24 cellular contexts compared by ENCODE assay signal in genomic region chr13:110030394-110030928, GRCh38.
DNase-seq lines count a peak whose midpoint lies in the region; ATAC-seq and TF ChIP-seq lines count a peak whose summit lies in the region.
"Had no signal": no experiment of that assay in that cellular context is flagged by ENCODE, and none has a peak within 500 bp of the region (broad histone marks: within the 10 kb centered on the region; RNA-seq: fewer than 3 reads in every experiment).

No MANE protein-coding gene starts in this region.

- H3K9me3 ChIP-seq in right lobe of liver = no peaks in the 10 kb centered on the region
- H3K9me3 ChIP-seq: BE2C, left lung, Peyer's patch, testis had no signal

- no peak for TF ChIP-seq POLR2A in right lobe of liver (IDR thresholded peaks at IDR 0.05)

- ATAC-seq in GM19324 (IDR thresholded peaks at IDR 0.05; ENCODE audit: low FRiP score, unreplicated experiment) = peak; percentile 87
- ATAC-seq in HG03280 (IDR thresholded peaks at IDR 0.05; ENCODE audit: unreplicated experiment) = peak; percentile 91
- ATAC-seq in right lobe of liver = peak; percentile 34 to 81 (median 70)
- no peak for ATAC-seq in GM21367 (IDR thresholded peaks at IDR 0.05; ENCODE audit: unreplicated experiment)
- ATAC-seq: K562, left lung had no signal

- no peaks in the 10 kb centered on the region for H3K36me3 ChIP-seq in right lobe of liver
- H3K36me3 ChIP-seq: BE2C, left lung, Peyer's patch had no signal

- DNase-seq in COLO668 (lab: John Stamatoyannopoulos, UW; ENCODE audit: unreplicated experiment) (peak; percentile 30), right lobe of liver (no peak), AG20443 (ENCODE audit: low spot score) (no peak)
- no peak for DNase-seq in stimulated activated CD4-positive, alpha-beta T cell treated with anti-CD3 and anti-CD28 coated beads, Interleukin-4, amount 100 ng/mL, for 24 hours
- DNase-seq: activated CD4-positive, alpha-beta T cell treated with anti-CD3 and anti-CD28 coated beads, Interleukin-2, amount 50 U/mL, for 48 hours; activated CD4-positive, CD25-positive, alpha-beta regulatory T cell treated with anti-CD3 and anti-CD28 coated beads, Interleukin-2, amount 50 U/mL, for 72 hours; activated naive CD4-positive, alpha-beta T cell treated with anti-CD3 and anti-CD28 coated beads for 36 hours; BE2C; erythroblast; left lung; mesendoderm; NCI-H1105; NCI-H1930; NCI-H526; Peyer's patch; SHP77 treated with DMSO at 0.1 percent for 48 hours; stimulated activated CD4-positive, alpha-beta T cell treated with anti-CD3 and anti-CD28 coated beads, Interleukin-1b, Interleukin-23, amount 100 ng/mL, for 48 hours; stimulated activated CD8-positive, alpha-beta memory T cell treated with anti-CD3 and anti-CD28 coated beads, Interleukin-4, amount 100 ng/mL, for 48 hours; testis had no signal

- H3K4me3 ChIP-seq in right lobe of liver = no peak overlapping the region
- H3K4me3 ChIP-seq: K562, left lung, Peyer's patch, testis had no signal

- no peak overlapping the region for H3K27ac ChIP-seq in right lobe of liver
- H3K27ac ChIP-seq: left lung, parathyroid adenoma, Peyer's patch, testis had no signal

- intact Hi-C loops in right lobe of liver (cut with DNase I) = no loop called here

- no peaks in the 10 kb centered on the region for H3K27me3 ChIP-seq in right lobe of liver
- H3K27me3 ChIP-seq: BE2C, left lung, Peyer's patch, testis had no signal

- WGBS in right lobe of liver (ENCODE audit: insufficient coverage, low coverage, low lambda C conversion rate, missing lambda C conversion rate) = 38% methylated on average over 4 of the region's 7 CpGs

- no peak for TF ChIP-seq CTCF in right lobe of liver (IDR thresholded peaks at IDR 0.05)

- peaks cover 0 to under 1% (median 0%) of the 10 kb centered on the region in 4 donors for H3K4me1 ChIP-seq in right lobe of liver
- H3K4me1 ChIP-seq: BE2C, left lung, parathyroid adenoma, Peyer's patch, testis had no signal
